Comparison of ENCODE assay signal across 8 cellular contexts in the genomic region with DNA sequence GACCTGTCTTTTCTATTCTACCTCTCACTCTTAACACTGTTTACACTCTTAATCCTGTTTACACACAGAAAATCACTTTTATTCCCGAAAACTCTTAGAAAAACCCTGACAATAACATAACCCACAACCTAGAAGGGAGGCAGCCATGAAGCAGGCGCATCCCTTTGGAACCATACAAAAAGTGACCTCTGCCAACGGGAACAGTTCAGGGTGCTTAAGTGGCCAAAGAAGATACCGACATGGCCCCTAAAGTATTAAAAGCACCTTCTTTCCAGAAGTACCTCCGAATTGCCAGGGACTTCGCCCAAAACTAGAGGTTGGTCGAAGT.
DNase-seq lines count a peak whose midpoint lies in the region; ATAC-seq lines count a peak whose summit lies in the region.

No MANE protein-coding gene starts in this region.

- H3K27me3 ChIP-seq in iPS-20b (ENCODE audit: insufficient read depth, low read length), result no peaks in the 10 kb centered on the region

- H3K36me3 ChIP-seq in iPS-20b (ENCODE audit: insufficient read depth, low read depth, low read length), result peaks cover 8% of the 10 kb centered on the region; the same call in 1 of the 2 replicates

- H3K27ac ChIP-seq in iPS-20b (ENCODE audit: low read length) (no peak overlapping the region), substantia nigra (ENCODE audit: low read depth, low read length, poor library complexity, severe bottlenecking) (peak overlapping the region; percentile 80)

- H3K9ac ChIP-seq in iPS-20b (ENCODE audit: low read depth, low read length), result peak overlapping the region; percentile 97

- peak overlapping the region; percentile 98 for H3K27ac Mint-ChIP-seq in activated naive CD4-positive, alpha-beta T cell treated with anti-CD3 and anti-CD28 coated beads, Interleukin-2, amount 10 ng/mL, durations not matched to agents 7 days and 5 days
- peak overlapping the region; percentile 97 for H3K27ac Mint-ChIP-seq in activated naive CD8-positive, alpha-beta T cell

- no peaks in the 10 kb centered on the region for H3K9me3 ChIP-seq in iPS-20b (ENCODE audit: insufficient read depth, low read depth, low read length)

- H3K4me1 Mint-ChIP-seq in activated naive CD4-positive, alpha-beta T cell treated with anti-CD3 and anti-CD28 coated beads, Interleukin-2, amount 10 ng/mL, durations not matched to agents 7 days and 5 days, result peaks cover 49% of the 10 kb centered on the region
- H3K4me1 Mint-ChIP-seq in activated naive CD8-positive, alpha-beta T cell (ENCODE audit: low read depth), result peaks cover 55% of the 10 kb centered on the region

- H3K9me3 Mint-ChIP-seq in activated naive CD4-positive, alpha-beta T cell treated with anti-CD3 and anti-CD28 coated beads, Interleukin-2, amount 10 ng/mL, durations not matched to agents 7 days and 5 days, result no peaks in the 10 kb centered on the region
- H3K9me3 Mint-ChIP-seq in activated naive CD8-positive, alpha-beta T cell (ENCODE audit: low read depth), result no peaks in the 10 kb centered on the region

- peaks cover 24% of the 10 kb centered on the region for H3K36me3 Mint-ChIP-seq in activated naive CD4-positive, alpha-beta T cell treated with anti-CD3 and anti-CD28 coated beads, Interleukin-2, amount 10 ng/mL, durations not matched to agents 7 days and 5 days
- no peaks in the 10 kb centered on the region for H3K36me3 Mint-ChIP-seq in activated naive CD8-positive, alpha-beta T cell

- no peaks in the 10 kb centered on the region for H3K27me3 Mint-ChIP-seq in activated naive CD4-positive, alpha-beta T cell treated with anti-CD3 and anti-CD28 coated beads, Interleukin-2, amount 10 ng/mL, durations not matched to agents 7 days and 5 days
- H3K27me3 Mint-ChIP-seq in activated naive CD8-positive, alpha-beta T cell, result no peaks in the 10 kb centered on the region

- peak; percentile 12 for ATAC-seq in HG03159 (IDR thresholded peaks at IDR 0.05; ENCODE audit: unreplicated experiment)

- no peak for DNase-seq in activated naive CD4-positive, alpha-beta T cell treated with anti-CD3 and anti-CD28 coated beads, Interleukin-2, amount 10 ng/mL, durations not matched to agents 7 days and 5 days
- DNase-seq in activated naive CD4-positive, alpha-beta T cell treated with Interleukin-2 at 50 U/mL for 16 hours, result no peak
- DNase-seq in substantia nigra (lab: John Stamatoyannopoulos, UW) (peak in 1 of 49 donors; percentile 33), NCI-H524 treated with DMSO at 0.1 percent for 48 hours (lab: John Stamatoyannopoulos, UW) (no peak)
- no peak for DNase-seq in activated CD4-positive, alpha-beta T cell treated with anti-CD3 and anti-CD28 coated beads for 48 hours

- CTCF ChIA-PET in activated naive CD4-positive, alpha-beta T cell treated with anti-CD3 and anti-CD28 coated beads, Interleukin-2, amount 10 ng/mL, durations not matched to agents 7 days and 5 days (lab: Charles Lee), result no interaction called here

- 0 out of 2 replicates have a peak, but pooled peaks cover 4% of the 10 kb centered on the region for H3K4me1 ChIP-seq in iPS-20b (ENCODE audit: insufficient read depth, low read length)

- peak overlapping the region; percentile 92 for H3K4me3 Mint-ChIP-seq in activated naive CD4-positive, alpha-beta T cell treated with anti-CD3 and anti-CD28 coated beads, Interleukin-2, amount 10 ng/mL, durations not matched to agents 7 days and 5 days
- H3K4me3 Mint-ChIP-seq in activated naive CD8-positive, alpha-beta T cell, result peak overlapping the region; percentile 100

- H3K4me3 ChIP-seq in iPS-20b (ENCODE audit: low read length), result peak overlapping the region; percentile 93
